ENCODE assay signal across 8 cellular contexts in the genomic region with DNA sequence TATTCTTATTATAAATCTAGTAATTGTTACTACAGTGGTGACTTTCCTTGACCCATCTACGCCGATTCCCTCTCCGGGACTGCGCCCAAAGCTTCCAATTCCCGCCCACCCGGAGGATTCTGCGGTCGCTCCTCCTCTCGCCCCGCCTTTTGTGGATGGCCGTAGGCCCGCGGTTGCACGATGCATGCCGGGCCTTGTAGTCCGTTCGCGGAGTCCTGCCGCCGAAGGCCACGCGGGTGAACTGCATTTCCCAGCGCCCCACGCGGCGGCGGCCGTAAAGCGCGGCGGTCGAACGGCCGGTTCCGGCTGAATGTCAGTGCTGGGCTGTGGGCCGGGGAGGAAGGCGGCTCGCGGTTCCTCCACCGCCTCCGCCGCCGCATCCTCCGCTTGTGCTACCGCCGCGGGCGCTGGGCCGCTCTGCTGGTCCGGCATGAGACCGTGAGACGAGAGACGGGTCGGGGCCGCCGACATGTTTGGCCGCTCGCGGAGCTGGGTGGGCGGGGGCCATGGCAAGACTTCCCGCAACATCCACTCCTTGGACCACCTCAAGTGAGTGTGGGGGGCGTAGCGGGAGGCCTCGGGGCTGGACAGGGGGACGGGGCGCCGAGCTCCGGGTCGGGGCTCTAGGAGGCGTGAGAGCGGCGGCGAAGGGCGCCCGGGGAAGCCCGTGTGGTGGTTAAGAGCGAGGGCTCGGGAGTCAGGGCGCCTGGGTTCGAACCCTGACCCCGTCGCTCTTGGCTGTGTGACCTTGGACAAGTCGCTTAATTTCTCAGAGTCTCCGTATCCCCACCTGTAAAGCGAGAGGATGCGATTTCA. TPM values are rescaled to one million over a fixed set of nuclear protein-coding genes. Genes with fewer than 3 reads are reported as not detected.
DNase-seq lines count a peak whose midpoint lies in the region; ATAC-seq, FAIRE-seq and TF ChIP-seq lines count a peak whose summit lies in the region.

A gene with protein sequence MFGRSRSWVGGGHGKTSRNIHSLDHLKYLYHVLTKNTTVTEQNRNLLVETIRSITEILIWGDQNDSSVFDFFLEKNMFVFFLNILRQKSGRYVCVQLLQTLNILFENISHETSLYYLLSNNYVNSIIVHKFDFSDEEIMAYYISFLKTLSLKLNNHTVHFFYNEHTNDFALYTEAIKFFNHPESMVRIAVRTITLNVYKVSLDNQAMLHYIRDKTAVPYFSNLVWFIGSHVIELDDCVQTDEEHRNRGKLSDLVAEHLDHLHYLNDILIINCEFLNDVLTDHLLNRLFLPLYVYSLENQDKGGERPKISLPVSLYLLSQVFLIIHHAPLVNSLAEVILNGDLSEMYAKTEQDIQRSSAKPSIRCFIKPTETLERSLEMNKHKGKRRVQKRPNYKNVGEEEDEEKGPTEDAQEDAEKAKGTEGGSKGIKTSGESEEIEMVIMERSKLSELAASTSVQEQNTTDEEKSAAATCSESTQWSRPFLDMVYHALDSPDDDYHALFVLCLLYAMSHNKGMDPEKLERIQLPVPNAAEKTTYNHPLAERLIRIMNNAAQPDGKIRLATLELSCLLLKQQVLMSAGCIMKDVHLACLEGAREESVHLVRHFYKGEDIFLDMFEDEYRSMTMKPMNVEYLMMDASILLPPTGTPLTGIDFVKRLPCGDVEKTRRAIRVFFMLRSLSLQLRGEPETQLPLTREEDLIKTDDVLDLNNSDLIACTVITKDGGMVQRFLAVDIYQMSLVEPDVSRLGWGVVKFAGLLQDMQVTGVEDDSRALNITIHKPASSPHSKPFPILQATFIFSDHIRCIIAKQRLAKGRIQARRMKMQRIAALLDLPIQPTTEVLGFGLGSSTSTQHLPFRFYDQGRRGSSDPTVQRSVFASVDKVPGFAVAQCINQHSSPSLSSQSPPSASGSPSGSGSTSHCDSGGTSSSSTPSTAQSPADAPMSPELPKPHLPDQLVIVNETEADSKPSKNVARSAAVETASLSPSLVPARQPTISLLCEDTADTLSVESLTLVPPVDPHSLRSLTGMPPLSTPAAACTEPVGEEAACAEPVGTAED (plus strand): TSS at position 316 of the 816 bp plus-strand sequence. CDS start 154 bp downstream, at position 470.

- TF ChIP-seq CTCF in pancreas (IDR thresholded peaks at IDR 0.05): no peak
- TF ChIP-seq CTCF in thyroid gland (IDR thresholded peaks at IDR 0.05): peak in 1 of 6 experiments; percentile 43

- ATAC-seq in HG02798 (IDR thresholded peaks at IDR 0.05; ENCODE audit: poor library complexity, unreplicated experiment) (peak; percentile 80), Right ventricle myocardium superior (ENCODE audit: poor library complexity) (peak; percentile 84), pancreas (peak; percentile 80 to 87 (median 82))

- H3K27me3 ChIP-seq in pancreas (no peaks in the 10 kb centered on the region), thyroid gland (no peaks in the 10 kb centered on the region)

- H3K9me3 ChIP-seq in pancreas: no peaks in the 10 kb centered on the region
- H3K9me3 ChIP-seq in thyroid gland: no peaks in the 10 kb centered on the region

- 0% methylated on average over 79 to 86 of the region's 86 CpGs for WGBS in pancreas, 2 donors
- WGBS in thyroid gland, 2 donors: 1 to 2% methylated on average over 35 to 47 of the region's 86 CpGs

- TF ChIP-seq POLR2A in GM12891 (IDR thresholded peaks at IDR 0.05; ENCODE audit: low read depth, low read length): no peak
- peak in 1 of 2 donors; percentile 90 for TF ChIP-seq POLR2A in thyroid gland (IDR thresholded peaks at IDR 0.05)

- no peaks in the 10 kb centered on the region for H3K36me3 ChIP-seq in pancreas
- no peaks in the 10 kb centered on the region for H3K36me3 ChIP-seq in thyroid gland

- FAIRE-seq in GM12891 (lab: Jason Lieb, UNC): peak; percentile 98
- FAIRE-seq in pancreas (lab: Jason Lieb, UNC): peak; percentile 63

- H3K27ac ChIP-seq in pancreas: peak within 1 kb of the TSS; percentile 19 to 55 (median 38)
- H3K27ac ChIP-seq in thyroid gland: peak within 1 kb of the TSS; percentile 67 to 88 (median 88)

- DNase-seq in GM12891 (ENCODE audit: insufficient read length, low spot score) (peak; percentile 84), NCI-H1436 (lab: John Stamatoyannopoulos, UW) (peak; percentile 94), SW480 (ENCODE audit: low spot score) (peak; percentile 90), Right ventricle myocardium superior (peak; percentile 99), pancreas (peak; percentile 97 to 98 (median 98)), thyroid gland (peak; percentile 98 to 99)
- DNase-seq in activated naive CD8-positive, alpha-beta T cell treated with anti-CD3 and anti-CD28 coated beads, Interleukin-2, amount 50 U/mL, for 16 hours (ENCODE audit: low read depth, low spot score): peak; percentile 91

- intact Hi-C loops in Right ventricle myocardium superior (cut with DNase I) (no loop called here), pancreas (cut with DNase I) (no loop called here), thyroid gland (cut with DNase I) (no loop called here)

- H3K4me1 ChIP-seq in pancreas (peaks cover 6 to 25% (median 9%) of the 10 kb centered on the region in 3 donors), thyroid gland (peaks cover 54 to 62% of the 10 kb centered on the region in 2 donors)

- H3K4me3 ChIP-seq in pancreas (peak within 1 kb of the TSS; percentile 83 to 92 (median 88)), thyroid gland (replicated peaks in 1 of 3) (peak within 1 kb of the TSS; percentile 48 to 96 (median 90))

TF ChIP-seq in GM12891, 5 proteins besides CTCF, POLR2A, EP300 and RAD21:
- TF ChIP-seq POLR2AphosphoS5 (IDR thresholded peaks at IDR 0.05; ENCODE audit: low read depth, low read length): peak; percentile 42; the same call in 1 of the 2 replicates
- no peak for TF ChIP-seq SPI1 (IDR thresholded peaks at IDR 0.05; ENCODE audit: low read depth, low read length)
- TF ChIP-seq TAF1 (IDR thresholded peaks at IDR 0.05; ENCODE audit: low read depth, low read length): peak; percentile 54; the same call in 1 of the 2 replicates
- no peak; the same call in 1 of the 2 replicates for TF ChIP-seq POU2F2 (IDR thresholded peaks at IDR 0.05; ENCODE audit: low read depth, low read length)
- TF ChIP-seq PAX5 (IDR thresholded peaks at IDR 0.05; ENCODE audit: insufficient read depth, low read length, severe bottlenecking): peak; percentile 67

RNA-seq across cellular contexts. Expression of the gene that starts here (rescaled TPM):
- polyA plus RNA-seq in GM12891 (2012; ENCODE audit: low read depth, missing spikeins): 12.4 TPM
- total RNA-seq in Right ventricle myocardium superior (20.9 TPM), pancreas (10 to 100 TPM in 4 of 6 donors, 1 to 10 TPM in 2; 9.7 to 17.2 (median 10.7) TPM), thyroid gland (10 to 100 TPM; 29.5 to 58.8 (median 48.4) TPM)
- polyA plus RNA-seq in pancreas: 10 to 100 TPM in 1 of 2 donors, 1 to 10 TPM in 1; 8.1 to 11.7 TPM

Comparison
In these comparisons a context has a peak if more than half of its experiments do, and no peak if none do; other contexts are left out.
1. Peak in every context shown above with its lines: DNase-seq, ATAC-seq, H3K4me3 ChIP-seq and H3K27ac ChIP-seq.